ENCODE assay signal across 16 cellular contexts in the genomic region with DNA sequence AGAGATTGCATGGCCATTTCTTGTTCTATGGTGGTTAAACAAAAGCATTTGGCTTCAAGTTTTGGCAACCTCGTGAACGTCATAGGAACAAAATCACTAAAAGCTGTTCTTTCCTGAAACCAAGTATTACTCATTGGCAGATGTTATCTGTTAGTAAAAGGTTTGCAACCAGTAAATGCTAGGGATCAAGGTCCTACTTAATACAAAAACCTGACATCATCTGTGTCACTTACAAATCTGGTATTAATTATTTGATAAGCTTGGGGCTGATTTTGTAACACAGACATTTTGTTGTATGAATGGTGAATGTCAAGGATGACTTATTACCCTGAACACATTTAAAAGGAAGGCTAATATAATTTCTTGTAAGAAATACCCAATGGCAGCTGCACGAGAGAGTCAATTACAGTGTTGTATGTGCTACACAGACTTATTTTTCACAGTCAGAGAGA.
DNase-seq lines count a peak whose midpoint lies in the region; ATAC-seq and TF ChIP-seq lines count a peak whose summit lies in the region.
"Had no signal": no experiment of that assay in that cellular context is flagged by ENCODE, and none has a peak within 500 bp of the region (broad histone marks: within the 10 kb centered on the region; RNA-seq: fewer than 3 reads in every experiment).

No MANE protein-coding gene starts in this region.

- no peaks in the 10 kb centered on the region for H3K36me3 Mint-ChIP-seq in glutamatergic neuron (ENCODE audit: unreplicated experiment)
- H3K36me3 Mint-ChIP-seq: naive B cell had no signal

- H3K9me3 Mint-ChIP-seq in glutamatergic neuron (ENCODE audit: unreplicated experiment), result no peaks in the 10 kb centered on the region
- H3K9me3 Mint-ChIP-seq: activated B cell treated with CpG ODN at 0.5 μM for 24 hours had no signal

- H3K4me3 ChIP-seq in left ventricle myocardium inferior (no peak overlapping the region), astrocyte of the spinal cord (ENCODE audit: low read depth, low read length) (no peak overlapping the region)
- H3K4me3 ChIP-seq: SJSA1 had no signal

- no peaks in the 10 kb centered on the region for H3K27me3 Mint-ChIP-seq in glutamatergic neuron (ENCODE audit: unreplicated experiment)
- H3K27me3 Mint-ChIP-seq: activated B cell treated with CpG ODN at 0.5 μM for 24 hours, naive B cell had no signal

- peaks cover 29% of the 10 kb centered on the region for H3K4me1 Mint-ChIP-seq in glutamatergic neuron (ENCODE audit: low read depth, unreplicated experiment)
- H3K4me1 Mint-ChIP-seq: naive B cell had no signal

- in situ Hi-C loops in astrocyte of the spinal cord (cut with HindIII; ENCODE audit: low sequenced_read_pairs), result no loop called here

- DNase-seq in Right ventricle myocardium superior (no peak), left ventricle myocardium inferior (no peak), astrocyte of the spinal cord (ENCODE audit: low read depth, low spot score) (peak; percentile 85), glutamatergic neuron (no peak), stromal cell of bone marrow (ENCODE audit: low read depth) (peak; percentile 63), SIG-M5 treated with dmso at 0.1 percent for 504 hours (lab: John Stamatoyannopoulos, UW; ENCODE audit: unreplicated experiment) (no peak)
- DNase-seq: ACHN; activated B cell treated with CpG ODN at 0.5 μM for 24 hours; endodermal cell; naive B cell; NCI-H1694 treated with DMSO at 0.1 percent for 48 hours; stimulated activated CD4-positive, alpha-beta T cell treated with anti-CD3 and anti-CD28 coated beads, Interleukin-15, amount 100 ng/mL, for 24 hours had no signal

- no peak for TF ChIP-seq CTCF in left ventricle myocardium inferior (IDR thresholded peaks at IDR 0.05; ENCODE audit: borderline replicate concordance)
- no peak for TF ChIP-seq CTCF in astrocyte of the spinal cord (IDR thresholded peaks at IDR 0.05; ENCODE audit: low read depth, low read length)
- no peak for TF ChIP-seq CTCF in glutamatergic neuron (IDR thresholded peaks at IDR 0.05; ENCODE audit: partially characterized antibody, unreplicated experiment)

- no peak overlapping the region for H3K4me3 Mint-ChIP-seq in glutamatergic neuron (ENCODE audit: unreplicated experiment)
- H3K4me3 Mint-ChIP-seq: activated B cell treated with CpG ODN at 0.5 μM for 24 hours, endodermal cell, naive B cell had no signal

- no peak overlapping the region for H3K27ac ChIP-seq in left ventricle myocardium inferior (replicated peaks)
- H3K27ac ChIP-seq: SJSA1 had no signal

- ATAC-seq in Right ventricle myocardium superior (ENCODE audit: poor library complexity) (peak; percentile 83), HG02981 (IDR thresholded peaks at IDR 0.05; ENCODE audit: unreplicated experiment) (no peak), GM21723 (IDR thresholded peaks at IDR 0.05; ENCODE audit: unreplicated experiment) (no peak)
- ATAC-seq: HCT116 had no signal

- no peaks in the 10 kb centered on the region for H3K36me3 ChIP-seq in left ventricle myocardium inferior
- H3K36me3 ChIP-seq: SJSA1 had no signal

- no peaks in the 10 kb centered on the region for H3K9me3 ChIP-seq in left ventricle myocardium inferior (replicated peaks)
- H3K9me3 ChIP-seq: SJSA1 had no signal

- H3K27ac Mint-ChIP-seq in glutamatergic neuron (ENCODE audit: unreplicated experiment), result peak overlapping the region; percentile 9
- H3K27ac Mint-ChIP-seq: activated B cell treated with CpG ODN at 0.5 μM for 24 hours, endodermal cell, naive B cell had no signal

- H3K4me1 ChIP-seq in left ventricle myocardium inferior, result peaks cover 25% of the 10 kb centered on the region

- intact Hi-C loops in Right ventricle myocardium superior (cut with DNase I) (no loop called here), left ventricle myocardium inferior (cut with micrococcal nuclease) (no loop called here)

- H3K27me3 ChIP-seq in left ventricle myocardium inferior (ENCODE audit: low read depth), result no peaks in the 10 kb centered on the region
- H3K27me3 ChIP-seq: SJSA1 had no signal

Comparison
In these comparisons a context has a peak if more than half of its experiments do, and no peak if none do; other contexts are left out.
1. DNase-seq: peak in astrocyte of the spinal cord (single experiment) and stromal cell of bone marrow (single experiment); none in Right ventricle myocardium superior (single experiment), left ventricle myocardium inferior (single experiment), glutamatergic neuron (single experiment) and SIG-M5 treated with dmso at 0.1 percent for 504 hours (single experiment).